In genomic region chr9:114446672-114447450, GRCh38 we compare ENCODE assay signal across 1 cellular context.
A peak's percentile ranks its signal among the peaks of the same experiment; 100 is the strongest.
TF ChIP-seq lines count a peak whose summit lies in the region.

No MANE protein-coding gene starts in this region.

TF ChIP-seq in K562, 482 proteins besides CTCF, POLR2A, EP300 and RAD21:
- 0 out of 2 replicates have a peak, but pooled peaks have one; percentile 37 for TF ChIP-seq SPI1 (IDR thresholded peaks at IDR 0.05; ENCODE audit: borderline replicate concordance, low read depth, low read length)
- TF ChIP-seq PATZ1 (CRISPR knock-in tag; IDR thresholded peaks at IDR 0.05; ENCODE audit: borderline replicate concordance), result no peak
- no peak for TF ChIP-seq E2F6 (IDR thresholded peaks at IDR 0.05; ENCODE audit: borderline replicate concordance in 1 of 2, extremely low read depth in 1 of 2, insufficient read depth in 1 of 2, insufficient read length in 1 of 2, low read depth in 1 of 2, low read length in 1 of 2, poor library complexity in 1 of 2, severe bottlenecking in 1 of 2)
- no peak for TF ChIP-seq ZNF280B (CRISPR knock-in tag; IDR thresholded peaks at IDR 0.05)
- TF ChIP-seq ELF2 (CRISPR knock-in tag; IDR thresholded peaks at IDR 0.05), result no peak
- TF ChIP-seq TRIM28 (IDR thresholded peaks at IDR 0.05), result no peak
- no peak for TF ChIP-seq LARP7 (IDR thresholded peaks at IDR 0.05)
- no peak for TF ChIP-seq RERE (CRISPR knock-in tag; IDR thresholded peaks at IDR 0.05; ENCODE audit: borderline replicate concordance)
